ENCODE assay signal across 1 cellular context in genomic region chr9:132572921-132573320, GRCh38.
TF ChIP-seq lines count a peak whose summit lies in the region.

No MANE protein-coding gene starts in this region.

TF ChIP-seq in WTC11, 78 proteins besides CTCF, POLR2A, EP300 and RAD21 (continued from another document):
- no peak for TF ChIP-seq HMGXB4 (CRISPR knock-in tag; IDR thresholded peaks at IDR 0.05)
- TF ChIP-seq ZNF512 (CRISPR knock-in tag; IDR thresholded peaks at IDR 0.05; ENCODE audit: borderline replicate concordance): no peak
- no peak for TF ChIP-seq ARID4B (CRISPR knock-in tag; IDR thresholded peaks at IDR 0.05; ENCODE audit: borderline replicate concordance)
- TF ChIP-seq, protein P1, sequence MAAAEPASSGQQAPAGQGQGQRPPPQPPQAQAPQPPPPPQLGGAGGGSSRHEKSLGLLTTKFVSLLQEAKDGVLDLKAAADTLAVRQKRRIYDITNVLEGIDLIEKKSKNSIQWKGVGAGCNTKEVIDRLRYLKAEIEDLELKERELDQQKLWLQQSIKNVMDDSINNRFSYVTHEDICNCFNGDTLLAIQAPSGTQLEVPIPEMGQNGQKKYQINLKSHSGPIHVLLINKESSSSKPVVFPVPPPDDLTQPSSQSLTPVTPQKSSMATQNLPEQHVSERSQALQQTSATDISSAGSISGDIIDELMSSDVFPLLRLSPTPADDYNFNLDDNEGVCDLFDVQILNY (CRISPR knock-in tag; IDR thresholded peaks at IDR 0.05): no peak
- no peak for TF ChIP-seq ESRRA (CRISPR knock-in tag; IDR thresholded peaks at IDR 0.05; ENCODE audit: borderline replicate concordance)
- TF ChIP-seq, protein P2, sequence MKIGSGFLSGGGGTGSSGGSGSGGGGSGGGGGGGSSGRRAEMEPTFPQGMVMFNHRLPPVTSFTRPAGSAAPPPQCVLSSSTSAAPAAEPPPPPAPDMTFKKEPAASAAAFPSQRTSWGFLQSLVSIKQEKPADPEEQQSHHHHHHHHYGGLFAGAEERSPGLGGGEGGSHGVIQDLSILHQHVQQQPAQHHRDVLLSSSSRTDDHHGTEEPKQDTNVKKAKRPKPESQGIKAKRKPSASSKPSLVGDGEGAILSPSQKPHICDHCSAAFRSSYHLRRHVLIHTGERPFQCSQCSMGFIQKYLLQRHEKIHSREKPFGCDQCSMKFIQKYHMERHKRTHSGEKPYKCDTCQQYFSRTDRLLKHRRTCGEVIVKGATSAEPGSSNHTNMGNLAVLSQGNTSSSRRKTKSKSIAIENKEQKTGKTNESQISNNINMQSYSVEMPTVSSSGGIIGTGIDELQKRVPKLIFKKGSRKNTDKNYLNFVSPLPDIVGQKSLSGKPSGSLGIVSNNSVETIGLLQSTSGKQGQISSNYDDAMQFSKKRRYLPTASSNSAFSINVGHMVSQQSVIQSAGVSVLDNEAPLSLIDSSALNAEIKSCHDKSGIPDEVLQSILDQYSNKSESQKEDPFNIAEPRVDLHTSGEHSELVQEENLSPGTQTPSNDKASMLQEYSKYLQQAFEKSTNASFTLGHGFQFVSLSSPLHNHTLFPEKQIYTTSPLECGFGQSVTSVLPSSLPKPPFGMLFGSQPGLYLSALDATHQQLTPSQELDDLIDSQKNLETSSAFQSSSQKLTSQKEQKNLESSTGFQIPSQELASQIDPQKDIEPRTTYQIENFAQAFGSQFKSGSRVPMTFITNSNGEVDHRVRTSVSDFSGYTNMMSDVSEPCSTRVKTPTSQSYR (CRISPR knock-in tag; IDR thresholded peaks at IDR 0.05): no peak
TF ChIP-seq in WTC11: peak in this region for 0.
